Comparison of ENCODE assay signal across 14 cellular contexts in the genomic region with DNA sequence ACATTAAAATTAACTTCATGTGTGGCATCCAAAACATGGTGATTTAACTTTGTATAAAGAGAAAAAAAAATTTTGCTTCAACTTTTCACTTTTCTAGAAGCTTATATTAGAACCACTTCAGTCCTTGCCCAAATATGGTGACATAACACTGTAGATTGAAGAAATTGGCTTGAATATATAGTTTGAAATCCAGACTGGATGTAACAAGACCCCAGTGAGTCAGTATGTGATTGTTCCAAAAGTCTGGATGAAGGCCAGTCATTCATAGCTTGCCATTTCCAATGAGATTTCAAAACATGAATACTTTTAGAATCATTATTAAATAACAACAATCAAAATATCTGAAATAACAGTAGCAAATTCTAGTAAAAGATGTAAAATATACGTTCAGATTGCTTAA.
A peak's percentile ranks its signal among the peaks of the same experiment; 100 is the strongest.
DNase-seq lines count a peak whose midpoint lies in the region; ATAC-seq, FAIRE-seq and TF ChIP-seq lines count a peak whose summit lies in the region.
"Had no signal": no experiment of that assay in that cellular context is flagged by ENCODE, and none has a peak within 500 bp of the region (broad histone marks: within the 10 kb centered on the region; RNA-seq: fewer than 3 reads in every experiment).

No MANE protein-coding gene starts in this region.

- DNase-seq in GM03348 (ENCODE audit: low spot score) (peak; percentile 81), amniotic epithelial cell (ENCODE audit: low read depth) (peak; percentile 43), foreskin keratinocyte (peak; percentile 63 to 77), retinal pigment epithelial cell (ENCODE audit: low read depth) (peak; percentile 85), ureter (ENCODE audit: low spot score) (no peak), mesenteric fat pad (ENCODE audit: low spot score) (no peak), HTR-8/SVneo (ENCODE audit: insufficient read length, low spot score) (no peak)
- no peak for DNase-seq in activated effector memory CD4-positive, alpha-beta T cell treated with anti-CD3 and anti-CD28 coated beads, Interleukin-2, amount 50 U/mL, for 16 hours
- DNase-seq: activated naive CD4-positive, alpha-beta T cell treated with anti-CD3 and anti-CD28 coated beads, Interleukin-2, amount 10 ng/mL, durations not matched to agents 7 days and 5 days; Karpas-422; NCI-H2081 treated with DMSO at 0.1 percent for 48 hours; nephron progenitor cell; stimulated activated naive B cell treated with anti-CD40 and anti-IgM and Interleukin-4, amounts not matched to agents 10 μg/mL and 1 μg/mL and 100 μg/mL, for 72 hours had no signal

- peak overlapping the region; percentile 16 for H3K27ac ChIP-seq in foreskin keratinocyte

- no peak overlapping the region for H3K4me3 ChIP-seq in retinal pigment epithelial cell (ENCODE audit: low read length)

- peaks cover 19% of the 10 kb centered on the region for H3K4me1 ChIP-seq in foreskin keratinocyte

- peak; percentile 68 for ATAC-seq in foreskin keratinocyte
- ATAC-seq: stimulated activated naive B cell treated with anti-CD40 and anti-IgM and Interleukin-4, amounts not matched to agents 10 μg/mL and 1 μg/mL and 100 μg/mL, for 72 hours had no signal

- no peak for FAIRE-seq in HTR-8/SVneo (lab: Jason Lieb, UNC)
- FAIRE-seq: GM12891 had no signal

- H3K27me3 ChIP-seq in foreskin keratinocyte: no peaks in the 10 kb centered on the region

- TF ChIP-seq CTCF in foreskin keratinocyte (conservative IDR thresholded peaks at IDR 0.05): no peak
- TF ChIP-seq CTCF in retinal pigment epithelial cell (conservative IDR thresholded peaks at IDR 0.05; ENCODE audit: low read depth, low read length): no peak

Comparison
In these comparisons a context has a peak if more than half of its experiments do, and no peak if none do; other contexts are left out.
1. DNase-seq: peak in GM03348 (single experiment), amniotic epithelial cell (single experiment), foreskin keratinocyte (2 of 2) and retinal pigment epithelial cell (single experiment); none in ureter (single experiment), mesenteric fat pad (single experiment), activated effector memory CD4-positive, alpha-beta T cell treated with anti-CD3 and anti-CD28 coated beads, Interleukin-2, amount 50 U/mL, for 16 hours (single experiment) and HTR-8/SVneo (single experiment).